In genomic region chr1:39116868-39117728, GRCh38 we compare ENCODE assay signal across 1 cellular context.
TF ChIP-seq lines count a peak whose summit lies in the region.

No MANE protein-coding gene starts in this region.

TF ChIP-seq in K562, 482 proteins besides CTCF, POLR2A, EP300 and RAD21 (continued from another document and continues in another):
- no peak for TF ChIP-seq POLR2AphosphoS5 (IDR thresholded peaks at IDR 0.05; ENCODE audit: control insufficient read depth, insufficient read depth, low read depth, low read length)
- no peak for TF ChIP-seq FOXA1 (IDR thresholded peaks at IDR 0.05; ENCODE audit: borderline replicate concordance)
- TF ChIP-seq NCOA1 (IDR thresholded peaks at IDR 0.05; ENCODE audit: low read depth): peak; percentile 51; the same call in 1 of the 2 replicates
- TF ChIP-seq ZEB2 (IDR thresholded peaks at IDR 0.05): peak; percentile 89
- TF ChIP-seq, protein P1, sequence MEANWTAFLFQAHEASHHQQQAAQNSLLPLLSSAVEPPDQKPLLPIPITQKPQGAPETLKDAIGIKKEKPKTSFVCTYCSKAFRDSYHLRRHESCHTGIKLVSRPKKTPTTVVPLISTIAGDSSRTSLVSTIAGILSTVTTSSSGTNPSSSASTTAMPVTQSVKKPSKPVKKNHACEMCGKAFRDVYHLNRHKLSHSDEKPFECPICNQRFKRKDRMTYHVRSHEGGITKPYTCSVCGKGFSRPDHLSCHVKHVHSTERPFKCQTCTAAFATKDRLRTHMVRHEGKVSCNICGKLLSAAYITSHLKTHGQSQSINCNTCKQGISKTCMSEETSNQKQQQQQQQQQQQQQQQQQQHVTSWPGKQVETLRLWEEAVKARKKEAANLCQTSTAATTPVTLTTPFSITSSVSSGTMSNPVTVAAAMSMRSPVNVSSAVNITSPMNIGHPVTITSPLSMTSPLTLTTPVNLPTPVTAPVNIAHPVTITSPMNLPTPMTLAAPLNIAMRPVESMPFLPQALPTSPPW (CRISPR knock-in tag; IDR thresholded peaks at IDR 0.05): no peak; the same call in 1 of the 2 replicates
- TF ChIP-seq CAMTA2 (CRISPR knock-in tag; conservative IDR thresholded peaks at IDR 0.05): no peak
- no peak for TF ChIP-seq ZKSCAN3 (CRISPR knock-in tag; IDR thresholded peaks at IDR 0.05)
- TF ChIP-seq ZNF830 (CRISPR knock-in tag; IDR thresholded peaks at IDR 0.05): no peak
- TF ChIP-seq U2AF2 (optimal IDR thresholded peaks at IDR 0.05; ENCODE audit: low read depth, low read length): no peak
- TF ChIP-seq ZNF3 (CRISPR knock-in tag; IDR thresholded peaks at IDR 0.05): no peak
- no peak for TF ChIP-seq PURB (CRISPR knock-in tag; IDR thresholded peaks at IDR 0.05; ENCODE audit: low read depth)
- TF ChIP-seq C11orf30 (IDR thresholded peaks at IDR 0.05; ENCODE audit: low read depth): no peak
- TF ChIP-seq HDGF (IDR thresholded peaks at IDR 0.05): 0 out of 2 replicates have a peak, but pooled peaks have one; percentile 75
- TF ChIP-seq SMARCA4 (IDR thresholded peaks at IDR 0.05): peak; percentile 97
- TF ChIP-seq RB1 (IDR thresholded peaks at IDR 0.05; ENCODE audit: low read depth): no peak
- no peak for TF ChIP-seq TSC22D4 (tag; IDR thresholded peaks at IDR 0.05)
- TF ChIP-seq, protein P2, sequence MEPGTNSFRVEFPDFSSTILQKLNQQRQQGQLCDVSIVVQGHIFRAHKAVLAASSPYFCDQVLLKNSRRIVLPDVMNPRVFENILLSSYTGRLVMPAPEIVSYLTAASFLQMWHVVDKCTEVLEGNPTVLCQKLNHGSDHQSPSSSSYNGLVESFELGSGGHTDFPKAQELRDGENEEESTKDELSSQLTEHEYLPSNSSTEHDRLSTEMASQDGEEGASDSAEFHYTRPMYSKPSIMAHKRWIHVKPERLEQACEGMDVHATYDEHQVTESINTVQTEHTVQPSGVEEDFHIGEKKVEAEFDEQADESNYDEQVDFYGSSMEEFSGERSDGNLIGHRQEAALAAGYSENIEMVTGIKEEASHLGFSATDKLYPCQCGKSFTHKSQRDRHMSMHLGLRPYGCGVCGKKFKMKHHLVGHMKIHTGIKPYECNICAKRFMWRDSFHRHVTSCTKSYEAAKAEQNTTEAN (CRISPR knock-in tag; IDR thresholded peaks at IDR 0.05): no peak
- TF ChIP-seq, protein P3, sequence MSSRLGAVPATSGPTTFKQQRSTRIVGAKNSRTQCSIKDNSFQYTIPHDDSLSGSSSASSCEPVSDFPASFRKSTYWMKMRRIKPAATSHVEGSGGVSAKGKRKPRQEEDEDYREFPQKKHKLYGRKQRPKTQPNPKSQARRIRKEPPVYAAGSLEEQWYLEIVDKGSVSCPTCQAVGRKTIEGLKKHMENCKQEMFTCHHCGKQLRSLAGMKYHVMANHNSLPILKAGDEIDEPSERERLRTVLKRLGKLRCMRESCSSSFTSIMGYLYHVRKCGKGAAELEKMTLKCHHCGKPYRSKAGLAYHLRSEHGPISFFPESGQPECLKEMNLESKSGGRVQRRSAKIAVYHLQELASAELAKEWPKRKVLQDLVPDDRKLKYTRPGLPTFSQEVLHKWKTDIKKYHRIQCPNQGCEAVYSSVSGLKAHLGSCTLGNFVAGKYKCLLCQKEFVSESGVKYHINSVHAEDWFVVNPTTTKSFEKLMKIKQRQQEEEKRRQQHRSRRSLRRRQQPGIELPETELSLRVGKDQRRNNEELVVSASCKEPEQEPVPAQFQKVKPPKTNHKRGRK (tag; IDR thresholded peaks at IDR 0.05): no peak
- no peak for TF ChIP-seq NBN (IDR thresholded peaks at IDR 0.05; ENCODE audit: low read depth)
- TF ChIP-seq DIDO1 (tag; IDR thresholded peaks at IDR 0.05; ENCODE audit: low read depth): no peak
- peak; percentile 64 for TF ChIP-seq FOS (IDR thresholded peaks at IDR 0.05; ENCODE audit: extremely low read depth, insufficient read length)
- no peak for TF ChIP-seq PHB2 (IDR thresholded peaks at IDR 0.05; ENCODE audit: low read depth)
- TF ChIP-seq, protein P4, sequence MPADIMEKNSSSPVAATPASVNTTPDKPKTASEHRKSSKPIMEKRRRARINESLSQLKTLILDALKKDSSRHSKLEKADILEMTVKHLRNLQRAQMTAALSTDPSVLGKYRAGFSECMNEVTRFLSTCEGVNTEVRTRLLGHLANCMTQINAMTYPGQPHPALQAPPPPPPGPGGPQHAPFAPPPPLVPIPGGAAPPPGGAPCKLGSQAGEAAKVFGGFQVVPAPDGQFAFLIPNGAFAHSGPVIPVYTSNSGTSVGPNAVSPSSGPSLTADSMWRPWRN (IDR thresholded peaks at IDR 0.05; ENCODE audit: low read depth): no peak
- TF ChIP-seq ZNF589 (CRISPR knock-in tag; IDR thresholded peaks at IDR 0.05; ENCODE audit: low read depth): no peak
- TF ChIP-seq CHCHD3 (CRISPR knock-in tag; IDR thresholded peaks at IDR 0.05): no peak
- TF ChIP-seq FOXJ2 (tag; IDR thresholded peaks at IDR 0.05): peak; percentile 68; the same call in 1 of the 2 replicates
- no peak; the same call in 1 of the 2 replicates for TF ChIP-seq SP1 (CRISPR knock-in tag; IDR thresholded peaks at IDR 0.05)
- no peak for TF ChIP-seq L3MBTL2 (IDR thresholded peaks at IDR 0.05)
- no peak for TF ChIP-seq ERF (CRISPR knock-in tag; IDR thresholded peaks at IDR 0.05)
- TF ChIP-seq ATF7 (IDR thresholded peaks at IDR 0.05): 0 out of 2 replicates have a peak, but pooled peaks have one; percentile 62
- TF ChIP-seq KDM5B (IDR thresholded peaks at IDR 0.05; ENCODE audit: insufficient replicate concordance, low read depth, low read length): no peak
- TF ChIP-seq ZBTB26 (CRISPR knock-in tag; IDR thresholded peaks at IDR 0.05): peak; percentile 70; the same call in 1 of the 2 replicates
- TF ChIP-seq ZNF436 (CRISPR knock-in tag; IDR thresholded peaks at IDR 0.05): no peak
- TF ChIP-seq, protein P5, sequence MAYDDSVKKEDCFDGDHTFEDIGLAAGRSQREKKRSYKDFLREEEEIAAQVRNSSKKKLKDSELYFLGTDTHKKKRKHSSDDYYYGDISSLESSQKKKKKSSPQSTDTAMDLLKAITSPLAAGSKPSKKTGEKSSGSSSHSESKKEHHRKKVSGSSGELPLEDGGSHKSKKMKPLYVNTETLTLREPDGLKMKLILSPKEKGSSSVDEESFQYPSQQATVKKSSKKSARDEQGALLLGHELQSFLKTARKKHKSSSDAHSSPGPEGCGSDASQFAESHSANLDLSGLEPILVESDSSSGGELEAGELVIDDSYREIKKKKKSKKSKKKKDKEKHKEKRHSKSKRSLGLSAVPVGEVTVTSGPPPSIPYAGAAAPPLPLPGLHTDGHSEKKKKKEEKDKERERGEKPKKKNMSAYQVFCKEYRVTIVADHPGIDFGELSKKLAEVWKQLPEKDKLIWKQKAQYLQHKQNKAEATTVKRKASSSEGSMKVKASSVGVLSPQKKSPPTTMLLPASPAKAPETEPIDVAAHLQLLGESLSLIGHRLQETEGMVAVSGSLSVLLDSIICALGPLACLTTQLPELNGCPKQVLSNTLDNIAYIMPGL (CRISPR knock-in tag; IDR thresholded peaks at IDR 0.05): no peak
- no peak for TF ChIP-seq ATF4 (CRISPR knock-in tag; IDR thresholded peaks at IDR 0.05)
- no peak for TF ChIP-seq MBD1 (CRISPR knock-in tag; IDR thresholded peaks at IDR 0.05)
- no peak for TF ChIP-seq HEY1 (CRISPR knock-in tag; IDR thresholded peaks at IDR 0.05; ENCODE audit: borderline replicate concordance)
- no peak for TF ChIP-seq TFAP4 (CRISPR knock-in tag; IDR thresholded peaks at IDR 0.05; ENCODE audit: borderline replicate concordance)
- TF ChIP-seq CCNT2 (IDR thresholded peaks at IDR 0.05; ENCODE audit: borderline replicate concordance, extremely low read depth, insufficient read length, low read depth, low read length): no peak
- TF ChIP-seq RFX5 (IDR thresholded peaks at IDR 0.05; ENCODE audit: low read depth, low read length): no peak
- TF ChIP-seq ZBTB12 (CRISPR knock-in tag; IDR thresholded peaks at IDR 0.05): no peak
- TF ChIP-seq HMG20B (CRISPR knock-in tag; IDR thresholded peaks at IDR 0.05): no peak
- no peak for TF ChIP-seq BRD9 (IDR thresholded peaks at IDR 0.05; ENCODE audit: low read depth, partially characterized antibody)
- peak; percentile 66; the same call in 1 of the 2 replicates for TF ChIP-seq MTA1 (IDR thresholded peaks at IDR 0.05; ENCODE audit: borderline replicate concordance)
- TF ChIP-seq GATAD2A (IDR thresholded peaks at IDR 0.05): peak; percentile 84
- no peak for TF ChIP-seq DNMT1 (IDR thresholded peaks at IDR 0.05)
- TF ChIP-seq ZBTB7A (IDR thresholded peaks at IDR 0.05; ENCODE audit: borderline replicate concordance, control insufficient read depth, low read depth, low read length): no peak
- peak; percentile 62; the same call in 1 of the 2 replicates for TF ChIP-seq ELF4 (CRISPR knock-in tag; IDR thresholded peaks at IDR 0.05)
- TF ChIP-seq ZNF76 (CRISPR knock-in tag; IDR thresholded peaks at IDR 0.05; ENCODE audit: borderline replicate concordance): no peak
- TF ChIP-seq, protein P6, sequence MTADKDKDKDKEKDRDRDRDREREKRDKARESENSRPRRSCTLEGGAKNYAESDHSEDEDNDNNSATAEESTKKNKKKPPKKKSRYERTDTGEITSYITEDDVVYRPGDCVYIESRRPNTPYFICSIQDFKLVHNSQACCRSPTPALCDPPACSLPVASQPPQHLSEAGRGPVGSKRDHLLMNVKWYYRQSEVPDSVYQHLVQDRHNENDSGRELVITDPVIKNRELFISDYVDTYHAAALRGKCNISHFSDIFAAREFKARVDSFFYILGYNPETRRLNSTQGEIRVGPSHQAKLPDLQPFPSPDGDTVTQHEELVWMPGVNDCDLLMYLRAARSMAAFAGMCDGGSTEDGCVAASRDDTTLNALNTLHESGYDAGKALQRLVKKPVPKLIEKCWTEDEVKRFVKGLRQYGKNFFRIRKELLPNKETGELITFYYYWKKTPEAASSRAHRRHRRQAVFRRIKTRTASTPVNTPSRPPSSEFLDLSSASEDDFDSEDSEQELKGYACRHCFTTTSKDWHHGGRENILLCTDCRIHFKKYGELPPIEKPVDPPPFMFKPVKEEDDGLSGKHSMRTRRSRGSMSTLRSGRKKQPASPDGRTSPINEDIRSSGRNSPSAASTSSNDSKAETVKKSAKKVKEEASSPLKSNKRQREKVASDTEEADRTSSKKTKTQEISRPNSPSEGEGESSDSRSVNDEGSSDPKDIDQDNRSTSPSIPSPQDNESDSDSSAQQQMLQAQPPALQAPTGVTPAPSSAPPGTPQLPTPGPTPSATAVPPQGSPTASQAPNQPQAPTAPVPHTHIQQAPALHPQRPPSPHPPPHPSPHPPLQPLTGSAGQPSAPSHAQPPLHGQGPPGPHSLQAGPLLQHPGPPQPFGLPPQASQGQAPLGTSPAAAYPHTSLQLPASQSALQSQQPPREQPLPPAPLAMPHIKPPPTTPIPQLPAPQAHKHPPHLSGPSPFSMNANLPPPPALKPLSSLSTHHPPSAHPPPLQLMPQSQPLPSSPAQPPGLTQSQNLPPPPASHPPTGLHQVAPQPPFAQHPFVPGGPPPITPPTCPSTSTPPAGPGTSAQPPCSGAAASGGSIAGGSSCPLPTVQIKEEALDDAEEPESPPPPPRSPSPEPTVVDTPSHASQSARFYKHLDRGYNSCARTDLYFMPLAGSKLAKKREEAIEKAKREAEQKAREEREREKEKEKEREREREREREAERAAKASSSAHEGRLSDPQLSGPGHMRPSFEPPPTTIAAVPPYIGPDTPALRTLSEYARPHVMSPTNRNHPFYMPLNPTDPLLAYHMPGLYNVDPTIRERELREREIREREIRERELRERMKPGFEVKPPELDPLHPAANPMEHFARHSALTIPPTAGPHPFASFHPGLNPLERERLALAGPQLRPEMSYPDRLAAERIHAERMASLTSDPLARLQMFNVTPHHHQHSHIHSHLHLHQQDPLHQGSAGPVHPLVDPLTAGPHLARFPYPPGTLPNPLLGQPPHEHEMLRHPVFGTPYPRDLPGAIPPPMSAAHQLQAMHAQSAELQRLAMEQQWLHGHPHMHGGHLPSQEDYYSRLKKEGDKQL (CRISPR knock-in tag; IDR thresholded peaks at IDR 0.05; ENCODE audit: borderline replicate concordance): no peak
- TF ChIP-seq MBD2 (IDR thresholded peaks at IDR 0.05; ENCODE audit: borderline replicate concordance, low read depth): peak; percentile 54
- TF ChIP-seq ZNF121 (CRISPR knock-in tag; conservative IDR thresholded peaks at IDR 0.05): no peak
